8 cellular contexts compared by ENCODE assay signal in the genomic region with DNA sequence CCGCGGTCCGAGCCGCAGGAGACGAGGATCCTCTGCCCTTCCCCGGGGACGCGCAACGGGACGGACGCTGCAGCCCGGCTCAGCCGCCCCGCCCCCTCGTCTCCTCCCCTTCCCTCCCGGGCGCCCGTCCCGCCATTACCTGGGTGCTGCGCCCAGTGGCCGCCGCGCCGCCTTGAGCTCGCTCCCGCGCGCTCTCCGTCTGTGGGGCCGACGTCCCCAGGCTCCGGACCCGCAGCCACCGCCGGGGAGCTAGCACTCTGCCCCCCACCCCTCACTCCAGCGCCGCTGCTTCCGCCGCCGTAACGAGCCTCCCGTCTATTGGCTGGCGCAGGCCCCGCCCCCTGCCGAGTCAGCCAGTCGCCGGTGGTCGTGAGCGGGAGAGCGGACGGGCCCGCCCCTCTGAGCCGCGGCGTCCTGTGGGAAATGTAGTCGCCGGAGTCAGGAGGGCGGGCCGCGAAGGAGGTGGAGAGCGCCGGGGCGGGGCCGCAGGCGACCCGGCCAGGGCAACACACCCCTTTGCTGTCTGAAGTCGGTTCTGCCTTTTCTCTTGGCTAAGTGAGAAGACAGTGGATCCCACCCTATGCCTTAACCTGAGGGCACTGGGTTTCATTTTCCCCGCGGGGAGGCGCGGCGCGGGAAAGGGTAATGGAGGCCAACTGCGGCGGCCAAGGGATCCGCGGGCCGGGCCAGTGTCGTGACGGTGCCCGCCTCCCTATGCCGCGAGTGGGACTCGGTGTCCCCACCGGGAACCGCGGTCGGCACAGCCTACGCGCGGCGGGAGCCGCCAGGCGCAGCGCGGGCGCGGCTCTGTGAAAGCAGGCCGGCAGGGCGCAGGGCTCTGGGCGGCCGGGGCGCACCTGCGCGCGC. TPM values are rescaled to one million over a fixed set of nuclear protein-coding genes. Genes with fewer than 3 reads are reported as not detected.
DNase-seq lines count a peak whose midpoint lies in the region; ATAC-seq lines count a peak whose summit lies in the region.

A gene (minus strand): TSS at position 259 of the 867 bp plus-strand sequence. CDS start 1,767 bp downstream, outside the sequence.

- peak within 1 kb of the TSS; percentile 92 for H3K27ac ChIP-seq in CD4-positive, CD25-positive, alpha-beta regulatory T cell (ENCODE audit: insufficient read depth, low read length, poor library complexity, severe bottlenecking)

- peak within 1 kb of the TSS; percentile 87 to 93 (median 93) for H3K27ac Mint-ChIP-seq in CD4-positive, CD25-positive, alpha-beta regulatory T cell

- H3K27me3 ChIP-seq in CD4-positive, CD25-positive, alpha-beta regulatory T cell (ENCODE audit: control insufficient read depth, insufficient read depth, low read length): no peaks in the 10 kb centered on the region

- ATAC-seq in CD4-positive, CD25-positive, alpha-beta regulatory T cell (ENCODE audit: low read depth in 2 of 2): peak; percentile 73 to 75
- ATAC-seq in GM19397 (IDR thresholded peaks at IDR 0.05; ENCODE audit: unreplicated experiment) (peak; percentile 80), HG03565 (IDR thresholded peaks at IDR 0.05; ENCODE audit: unreplicated experiment) (peak; percentile 70), left lobe of liver (peak; percentile 87)

- peaks cover 4% of the 10 kb centered on the region for H3K36me3 Mint-ChIP-seq in CD4-positive, CD25-positive, alpha-beta regulatory T cell

- H3K9me3 ChIP-seq in CD4-positive, CD25-positive, alpha-beta regulatory T cell (ENCODE audit: control insufficient read depth in 2 of 2, low read length in 2 of 2): peaks cover 0 to 7% of the 10 kb centered on the region in 2 experiments

- no peaks in the 10 kb centered on the region for H3K27me3 Mint-ChIP-seq in CD4-positive, CD25-positive, alpha-beta regulatory T cell

- H3K9me3 Mint-ChIP-seq in CD4-positive, CD25-positive, alpha-beta regulatory T cell: peaks cover 0 to 8% (median 3%) of the 10 kb centered on the region in 7 donors

- peak within 1 kb of the TSS; percentile 93 to 100 (median 97) for H3K4me3 Mint-ChIP-seq in CD4-positive, CD25-positive, alpha-beta regulatory T cell

- peaks cover 14% of the 10 kb centered on the region for H3K4me1 ChIP-seq in CD4-positive, CD25-positive, alpha-beta regulatory T cell (ENCODE audit: control insufficient read depth, insufficient read depth, low read length, poor library complexity, severe bottlenecking)

- peaks cover 6 to 25% (median 14%) of the 10 kb centered on the region in 4 donors for H3K4me1 Mint-ChIP-seq in CD4-positive, CD25-positive, alpha-beta regulatory T cell

- H3K36me3 ChIP-seq in CD4-positive, CD25-positive, alpha-beta regulatory T cell (ENCODE audit: control insufficient read depth, insufficient read depth, low read length): no peaks in the 10 kb centered on the region

- peak; percentile 98 for DNase-seq in CD4-positive, CD25-positive, alpha-beta regulatory T cell
- DNase-seq in NCI-H748 treated with DMSO at 0.1 percent for 48 hours (lab: John Stamatoyannopoulos, UW) (peak; percentile 80), dedifferentiated amniotic fluid mesenchymal stem cell (ENCODE audit: extremely low spot score) (peak; percentile 91), left lobe of liver (ENCODE audit: low spot score) (peak; percentile 99)
- DNase-seq in activated CD4-positive, alpha-beta T cell treated with anti-CD3 and anti-CD28 coated beads, Interleukin-2, amount 50 U/mL, for 1 hour: peak; percentile 98
- DNase-seq in stimulated activated CD4-positive, alpha-beta T cell treated with anti-CD3 and anti-CD28 coated beads, Interleukin-2, amount 100 ng/mL, for 24 hours: peak; percentile 99

- peak within 1 kb of the TSS; percentile 71 for H3K4me3 ChIP-seq in CD4-positive, CD25-positive, alpha-beta regulatory T cell (ENCODE audit: low read depth, low read length)

RNA-seq across cellular contexts. Expression of the gene that starts here (rescaled TPM):
- 38.0 TPM for total RNA-seq in CD4-positive, CD25-positive, alpha-beta regulatory T cell
- 10 to 100 TPM in 1 of 4 donors, 1 to 10 TPM in 3; 4.8 to 12.4 (median 6.2) TPM for polyA plus RNA-seq in CD4-positive, CD25-positive, alpha-beta regulatory T cell
- 12.3 TPM for total RNA-seq in left lobe of liver

Comparison
In these comparisons a context has a peak if more than half of its experiments do, and no peak if none do; other contexts are left out.
1. Peak in every context shown above with its lines: DNase-seq, ATAC-seq, H3K4me3 ChIP-seq and H3K27ac ChIP-seq.